ENCODE assay signal across 10 cellular contexts in genomic region chr9:95024097-95024671, GRCh38.
DNase-seq lines count a peak whose midpoint lies in the region; ATAC-seq lines count a peak whose summit lies in the region.
"Had no signal": no experiment of that assay in that cellular context is flagged by ENCODE, and none has a peak within 500 bp of the region (broad histone marks: within the 10 kb centered on the region; RNA-seq: fewer than 3 reads in every experiment).

No MANE protein-coding gene starts in this region.

- peaks cover 0 to 10% of the 10 kb centered on the region in 2 donors for H3K36me3 Mint-ChIP-seq in activated naive CD4-positive, alpha-beta T cell treated with anti-CD3 and anti-CD28 coated beads, Interleukin-2, amount 50 U/mL, for 72 hours

- H3K9me3 Mint-ChIP-seq in activated naive CD4-positive, alpha-beta T cell treated with anti-CD3 and anti-CD28 coated beads, Interleukin-2, amount 50 U/mL, for 72 hours = no peaks in the 10 kb centered on the region
- H3K9me3 Mint-ChIP-seq: activated CD4-positive, alpha-beta T cell treated with anti-CD3 and anti-CD28 coated beads, Interleukin-2, amount 10 ng/mL, durations not matched to agents 24 days and 14 days had no signal

- DNase-seq in DMS79 treated with DMSO at 0.1 percent for 48 hours (lab: John Stamatoyannopoulos, UW) (peak; percentile 40), iPS-NIHi7 (ENCODE audit: extremely low spot score) (peak; percentile 57), renal cortical epithelial cell (ENCODE audit: low read depth) (peak; percentile 79), GM19238 (ENCODE audit: insufficient read length, low spot score) (no peak), OCI-M2 (lab: John Stamatoyannopoulos, UW; ENCODE audit: unreplicated experiment) (no peak)
- DNase-seq in activated naive CD4-positive, alpha-beta T cell treated with anti-CD3 and anti-CD28 coated beads, Interleukin-2, amount 50 U/mL, for 72 hours (ENCODE audit: low spot score in 2 of 2) = no peak
- DNase-seq: activated CD4-positive, alpha-beta T cell treated with anti-CD3 and anti-CD28 coated beads, Interleukin-2, amount 10 ng/mL, durations not matched to agents 24 days and 14 days; cerebellar nuclear complex had no signal

- ATAC-seq in HG02852 (IDR thresholded peaks at IDR 0.05; ENCODE audit: unreplicated experiment) = no peak
- ATAC-seq in activated naive CD4-positive, alpha-beta T cell treated with anti-CD3 and anti-CD28 coated beads, Interleukin-2, amount 50 U/mL, for 72 hours = no peak

- H3K27ac Mint-ChIP-seq in activated naive CD4-positive, alpha-beta T cell treated with anti-CD3 and anti-CD28 coated beads, Interleukin-2, amount 50 U/mL, for 72 hours = no peak overlapping the region
- H3K27ac Mint-ChIP-seq: activated CD4-positive, alpha-beta T cell treated with anti-CD3 and anti-CD28 coated beads, Interleukin-2, amount 10 ng/mL, durations not matched to agents 24 days and 14 days had no signal

- H3K27ac ChIP-seq in angular gyrus (ENCODE audit: low read depth, low read length) = peak overlapping the region; percentile 31

Comparison
In these comparisons a context has a peak if more than half of its experiments do, and no peak if none do; other contexts are left out.
1. DNase-seq: peak in DMS79 treated with DMSO at 0.1 percent for 48 hours (single experiment), iPS-NIHi7 (single experiment) and renal cortical epithelial cell (single experiment); none in GM19238 (single experiment), activated naive CD4-positive, alpha-beta T cell treated with anti-CD3 and anti-CD28 coated beads, Interleukin-2, amount 50 U/mL, for 72 hours (0 of 2) and OCI-M2 (single experiment).